Comparison of ENCODE assay signal across 9 cellular contexts in genomic region chr18:79422022-79422782, GRCh38. TPM values are rescaled to one million over a fixed set of nuclear protein-coding genes. Genes with fewer than 3 reads are reported as not detected.
DNase-seq lines count a peak whose midpoint lies in the region; ATAC-seq, FAIRE-seq and TF ChIP-seq lines count a peak whose summit lies in the region.
"Had no signal": no experiment of that assay in that cellular context is flagged by ENCODE, and none has a peak within 500 bp of the region (broad histone marks: within the 10 kb centered on the region; RNA-seq: fewer than 3 reads in every experiment).

No MANE protein-coding gene starts in this region.

- DNase-seq in GM12865 (ENCODE audit: low read depth) (peak; percentile 17), GM20000 (ENCODE audit: low spot score) (peak; percentile 75), kidney (peak; percentile 67), anterior cingulate cortex (lab: John Stamatoyannopoulos, UW) (no peak), sigmoid colon (no peak), esophagus squamous epithelium (lab: John Stamatoyannopoulos, UW) (no peak), dedifferentiated amniotic fluid mesenchymal stem cell (ENCODE audit: extremely low spot score) (no peak)

- H3K36me3 ChIP-seq in kidney (ENCODE audit: control insufficient read depth in 1 of 2, insufficient read depth in 2 of 2, low read length in 2 of 2) (no peaks in the 10 kb centered on the region), sigmoid colon (peaks cover 0 to 11% (median 0%) of the 10 kb centered on the region in 4 donors), esophagus squamous epithelium (peaks cover 0 to 15% (median 0%) of the 10 kb centered on the region in 3 donors)

- no peaks in the 10 kb centered on the region for H3K4me1 ChIP-seq in kidney (ENCODE audit: control insufficient read depth in 1 of 2, insufficient read depth in 1 of 2, low read depth in 1 of 2, low read length in 2 of 2)
- peaks cover 0 to 45% (median 39%) of the 10 kb centered on the region in 4 donors for H3K4me1 ChIP-seq in sigmoid colon
- peaks cover 4 to 40% (median 8%) of the 10 kb centered on the region in 3 donors for H3K4me1 ChIP-seq in esophagus squamous epithelium

- FAIRE-seq in kidney (lab: Jason Lieb, UNC) = no peak

- TF ChIP-seq CTCF in GM12865 (IDR thresholded peaks at IDR 0.05; ENCODE audit: insufficient read depth, low read depth, low read length, missing control alignments) (no peak), GM20000 (IDR thresholded peaks at IDR 0.05; ENCODE audit: extremely low read depth, missing control alignments) (no peak), kidney (IDR thresholded peaks at IDR 0.05; ENCODE audit: borderline replicate concordance, extremely low read depth, insufficient read depth) (no peak), sigmoid colon (IDR thresholded peaks at IDR 0.05) (no peak), esophagus squamous epithelium (IDR thresholded peaks at IDR 0.05) (no peak)

- TF ChIP-seq EP300 in sigmoid colon (IDR thresholded peaks at IDR 0.05) = no peak

- ATAC-seq in HG03520 (IDR thresholded peaks at IDR 0.05; ENCODE audit: unreplicated experiment) = peak; percentile 83

- H3K4me3 ChIP-seq in GM12865 (ENCODE audit: low read depth, low read length) = no peak overlapping the region
- no peak overlapping the region for H3K4me3 ChIP-seq in kidney (ENCODE audit: low read length in 2 of 2)
- H3K4me3 ChIP-seq in sigmoid colon = no peak overlapping the region
- no peak overlapping the region for H3K4me3 ChIP-seq in esophagus squamous epithelium
- H3K4me3 ChIP-seq: lung had no signal

- no peaks in the 10 kb centered on the region for H3K9me3 ChIP-seq in kidney (ENCODE audit: control insufficient read depth in 1 of 2, low read length in 2 of 2)
- H3K9me3 ChIP-seq in sigmoid colon = no peaks in the 10 kb centered on the region
- no peaks in the 10 kb centered on the region for H3K9me3 ChIP-seq in esophagus squamous epithelium

- intact Hi-C loops in kidney (cut with DNase I) (no loop called here), sigmoid colon (cut with DNase I) (no loop called here), esophagus squamous epithelium (cut with DNase I) (no loop called here)

- 80 to 84% methylated on average over 24 of the region's 24 CpGs for WGBS in sigmoid colon, 2 donors
- 39 to 53% methylated on average over 7 to 13 of the region's 24 CpGs for WGBS in esophagus squamous epithelium, 2 donors

- H3K27me3 ChIP-seq in sigmoid colon (no peaks in the 10 kb centered on the region), esophagus squamous epithelium (no peaks in the 10 kb centered on the region)

- H3K9ac ChIP-seq in kidney (ENCODE audit: low read length in 2 of 2) = no peak overlapping the region

- H3K27ac ChIP-seq in kidney (ENCODE audit: low read depth in 2 of 2, low read length in 2 of 2) (no peak overlapping the region), sigmoid colon (peak overlapping the region in 1 of 4 donors; percentile 2), esophagus squamous epithelium (no peak overlapping the region)

- TF ChIP-seq POLR2A in sigmoid colon (IDR thresholded peaks at IDR 0.05) (no peak), esophagus squamous epithelium (IDR thresholded peaks at IDR 0.05) (no peak)

RNA-seq across cellular contexts. Expression of gene NFATC1, which starts 26.5 kb away (rescaled TPM):
- total RNA-seq in kidney (17.2 TPM), sigmoid colon (10 to 100 TPM in 3 of 4 donors, 1 to 10 TPM in 1; 7.3 to 13.8 (median 11.1) TPM), esophagus squamous epithelium (1 to 10 TPM in 3 of 4 donors, under 1 TPM in 1; 0.79 to 4.8 (median 2.6) TPM)
- polyA plus RNA-seq in kidney (ENCODE audit: insufficient read depth, low read depth, low replicate concordance) (4.3 TPM), sigmoid colon (10 to 100 TPM in 1 of 3 donors, 1 to 10 TPM in 2; 1.6 to 12.4 (median 2.4) TPM)

Comparison
In these comparisons a context has a peak if more than half of its experiments do, and no peak if none do; other contexts are left out.
1. DNase-seq: peak in GM12865 (single experiment), GM20000 (single experiment) and kidney (single experiment); none in anterior cingulate cortex (0 of 58), sigmoid colon (single experiment), esophagus squamous epithelium (single experiment) and dedifferentiated amniotic fluid mesenchymal stem cell (single experiment).